ENCODE assay signal across 22 cellular contexts in the genomic region with DNA sequence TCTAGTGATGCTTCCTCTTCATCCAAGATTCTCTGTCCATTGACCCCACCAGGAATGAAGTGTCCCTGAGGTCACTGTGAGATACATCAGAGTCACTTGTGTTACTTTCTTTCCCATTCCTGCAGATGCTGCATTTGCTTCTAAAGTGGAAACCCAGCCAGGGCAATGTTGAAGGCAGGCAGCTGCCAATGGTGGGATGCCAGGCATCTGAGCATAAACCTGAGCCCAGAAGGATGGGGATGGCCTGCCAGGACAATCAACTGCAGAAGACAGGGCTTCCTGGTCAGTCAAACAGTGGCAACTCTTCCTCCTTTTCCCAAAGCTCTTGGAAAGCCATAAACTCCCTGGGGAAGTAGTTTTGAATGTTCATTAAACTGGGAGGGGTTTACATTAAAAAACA.
"Had no signal": no experiment of that assay in that cellular context is flagged by ENCODE, and none has a peak within 500 bp of the region (broad histone marks: within the 10 kb centered on the region; RNA-seq: fewer than 3 reads in every experiment).

No MANE protein-coding gene starts in this region.

- H3K27ac Mint-ChIP-seq: immature natural killer cell; memory B cell; naive thymus-derived CD4-positive, alpha-beta T cell had no signal

- H3K27me3 Mint-ChIP-seq: memory B cell; naive thymus-derived CD4-positive, alpha-beta T cell had no signal

- H3K4me3 Mint-ChIP-seq: immature natural killer cell; memory B cell; naive thymus-derived CD4-positive, alpha-beta T cell had no signal

- H3K36me3 Mint-ChIP-seq: immature natural killer cell, memory B cell had no signal

- H3K9me3 ChIP-seq: gastrocnemius medialis, left lung, lower lobe of right lung had no signal

- H3K4me1 ChIP-seq: gastrocnemius medialis, heart right ventricle, left lung, lower lobe of right lung had no signal

- H3K27ac ChIP-seq: coronary artery, dorsolateral prefrontal cortex, epithelial cell of prostate, gastrocnemius medialis, heart right ventricle, left lung, lower lobe of right lung had no signal

- H3K36me3 ChIP-seq: gastrocnemius medialis, heart right ventricle, left lung, lower lobe of right lung had no signal

- H3K4me1 Mint-ChIP-seq: immature natural killer cell; memory B cell; naive thymus-derived CD4-positive, alpha-beta T cell had no signal

- DNase-seq: dermis blood vessel endothelial cell; dorsolateral prefrontal cortex; effector CD4-positive, alpha-beta T cell; effector memory CD4-positive, alpha-beta T cell; erythroblast; foreskin melanocyte; gastrocnemius medialis; glutamatergic neuron; heart right ventricle; hippocampal formation; immature natural killer cell; left cardiac atrium; left lung; left ventricle myocardium superior; lower lobe of right lung; mammary epithelial cell; mesendoderm; midbrain; naive thymus-derived CD4-positive, alpha-beta T cell had no signal

- H3K27me3 ChIP-seq: dorsolateral prefrontal cortex, gastrocnemius medialis had no signal

- H3K4me3 ChIP-seq: coronary artery, dorsolateral prefrontal cortex, gastrocnemius medialis, heart right ventricle, left lung, lower lobe of right lung had no signal
